In the genomic region with DNA sequence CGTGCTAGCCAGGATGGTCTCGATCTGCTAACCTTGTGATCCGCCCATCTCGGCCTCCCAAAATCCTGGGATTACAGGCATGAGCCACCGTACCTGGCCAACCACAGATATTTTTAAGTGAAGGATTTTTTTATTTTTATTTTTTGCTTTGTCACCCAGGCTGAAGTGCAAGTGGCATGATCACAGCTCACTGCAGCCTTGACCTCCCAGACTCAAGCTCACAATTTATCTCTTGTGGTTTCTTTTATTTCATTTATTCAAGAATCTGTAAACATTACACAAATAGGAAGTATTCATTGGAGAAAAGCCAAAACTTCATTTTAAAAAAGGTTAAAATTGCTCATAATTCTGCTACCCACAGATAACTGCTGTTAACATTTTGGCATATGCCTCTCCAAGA, we compare ENCODE assay signal across 23 cellular contexts. TPM values are rescaled to one million over a fixed set of nuclear protein-coding genes. Genes with fewer than 3 reads are reported as not detected.
A peak's percentile ranks its signal among the peaks of the same experiment; 100 is the strongest.
DNase-seq lines count a peak whose midpoint lies in the region; ATAC-seq, FAIRE-seq and TF ChIP-seq lines count a peak whose summit lies in the region.
"Had no signal": no experiment of that assay in that cellular context is flagged by ENCODE, and none has a peak within 500 bp of the region (broad histone marks: within the 10 kb centered on the region; RNA-seq: fewer than 3 reads in every experiment).

No MANE protein-coding gene starts in this region.

- H3K4me1 ChIP-seq in A549, result peaks cover 7% of the 10 kb centered on the region; the same call in 1 of the 3 replicates
- peaks cover 18% of the 10 kb centered on the region for H3K4me1 ChIP-seq in SJSA1 (replicated peaks)
- no peaks in the 10 kb centered on the region for H3K4me1 ChIP-seq in gastroesophageal sphincter

- no peak for TF ChIP-seq EP300 in A549 (IDR thresholded peaks at IDR 0.05)
- TF ChIP-seq EP300 in gastroesophageal sphincter (IDR thresholded peaks at IDR 0.05), result no peak

- TF ChIP-seq POLR2A in A549 (IDR thresholded peaks at IDR 0.05; ENCODE audit: low read length), result no peak
- TF ChIP-seq POLR2A in gastroesophageal sphincter (IDR thresholded peaks at IDR 0.05), result no peak

- FAIRE-seq in A549 (lab: Jason Lieb, UNC), result peak; percentile 70
- FAIRE-seq: GM18507, GM19239, H1 had no signal

- H3K27ac Mint-ChIP-seq in natural killer cell treated with Interleukin-12 subunit alpha and Interleukin-12 subunit beta and Interleukin-15 and Interleukin-18, amount 100 ng/mL, for 72 hours, result no peak overlapping the region
- H3K27ac Mint-ChIP-seq: CD4-positive, alpha-beta T cell had no signal

- no peaks in the 10 kb centered on the region for H3K9me3 ChIP-seq in A549
- no peaks in the 10 kb centered on the region for H3K9me3 ChIP-seq in SJSA1 (replicated peaks)
- H3K9me3 ChIP-seq in gastroesophageal sphincter, result no peaks in the 10 kb centered on the region
- H3K9me3 ChIP-seq: MG63, SK-N-SH had no signal

- DNase-seq in A549 (ENCODE audit: low read depth in 1 of 2, low spot score in 1 of 2) (no peak), HCEC 1CT (peak; percentile 15), SJSA1 (ENCODE audit: low read depth in 1 of 2, low spot score in 2 of 2) (peak; percentile 49 to 72), iris pigment epithelial cell (ENCODE audit: low read depth) (peak; percentile 54), RWPE1 (ENCODE audit: low spot score) (no peak), DMS 273 treated with DMSO at 0.1 percent for 48 hours (lab: John Stamatoyannopoulos, UW) (no peak)
- no peak for DNase-seq in natural killer cell treated with Interleukin-12 subunit alpha and Interleukin-12 subunit beta and Interleukin-15 and Interleukin-18, amount 100 ng/mL, for 72 hours (ENCODE audit: low spot score)
- DNase-seq: CD4-positive, alpha-beta T cell; COR-L47; DMS153; GDM1; Kasumi-1; MG63; NCI-H1417; NCI-H1694 treated with DMSO at 0.1 percent for 48 hours; NCI-H446; NCI-H526; SHP77 treated with DMSO at 0.1 percent for 48 hours; SK-N-SH had no signal

- no peaks in the 10 kb centered on the region for H3K27me3 Mint-ChIP-seq in natural killer cell treated with Interleukin-12 subunit alpha and Interleukin-12 subunit beta and Interleukin-15 and Interleukin-18, amount 100 ng/mL, for 72 hours
- H3K27me3 Mint-ChIP-seq: CD4-positive, alpha-beta T cell had no signal

- H3K4me3 Mint-ChIP-seq in natural killer cell treated with Interleukin-12 subunit alpha and Interleukin-12 subunit beta and Interleukin-15 and Interleukin-18, amount 100 ng/mL, for 72 hours, result no peak overlapping the region
- H3K4me3 Mint-ChIP-seq: CD4-positive, alpha-beta T cell had no signal

- H3K36me3 ChIP-seq in SJSA1 (no peaks in the 10 kb centered on the region), gastroesophageal sphincter (no peaks in the 10 kb centered on the region)
- H3K36me3 ChIP-seq: MG63 had no signal

- WGBS in A549 (ENCODE audit: missing lambda C conversion rate), result 84% methylated on average over 5 of the region's 5 CpGs
- WGBS in gastroesophageal sphincter (ENCODE audit: low coverage in 1 of 2), 2 donors, result 92% methylated on average over 5 of the region's 5 CpGs; no CpG with 5 or more reads in 1 of the 2 donors

- POLR2A ChIA-PET in A549 (lab: Yijun Ruan, JAX), result no interaction called here
- POLR2A ChIA-PET in RWPE1 (lab: Yijun Ruan, JAX; ENCODE audit: low non-redundant PET), result no interaction called here

- ATAC-seq in A549 (no peak), gastroesophageal sphincter (no peak)
- ATAC-seq in natural killer cell treated with Interleukin-12 subunit alpha and Interleukin-12 subunit beta and Interleukin-15 and Interleukin-18, amount 100 ng/mL, for 72 hours, result no peak

- H3K4me1 Mint-ChIP-seq in natural killer cell treated with Interleukin-12 subunit alpha and Interleukin-12 subunit beta and Interleukin-15 and Interleukin-18, amount 100 ng/mL, for 72 hours (ENCODE audit: low read depth in 2 of 2), result no peaks in the 10 kb centered on the region

- H3K27me3 ChIP-seq in SJSA1 (replicated peaks) (peaks cover 3% of the 10 kb centered on the region; the same call in 1 of the 2 replicates), gastroesophageal sphincter (no peaks in the 10 kb centered on the region)
- H3K27me3 ChIP-seq: MG63 had no signal

- H3K4me3 ChIP-seq in A549 (no peak overlapping the region), SJSA1 (no peak overlapping the region), gastroesophageal sphincter (no peak overlapping the region)
- H3K4me3 ChIP-seq: MG63 had no signal

- H3K36me3 Mint-ChIP-seq in natural killer cell treated with Interleukin-12 subunit alpha and Interleukin-12 subunit beta and Interleukin-15 and Interleukin-18, amount 100 ng/mL, for 72 hours, result no peaks in the 10 kb centered on the region

- TF ChIP-seq CTCF in A549 (IDR thresholded peaks at IDR 0.05) (no peak), RWPE1 (conservative IDR thresholded peaks at IDR 0.05; ENCODE audit: low read depth) (no peak), gastroesophageal sphincter (IDR thresholded peaks at IDR 0.05) (no peak)

- H3K27ac ChIP-seq in A549 (peak overlapping the region in 1 of 2 experiments; percentile 28; a peak in 1 of 6 replicates), SJSA1 (0 out of 2 replicates have a peak overlapping the region, but pooled peaks have one; percentile 7), RWPE1 (no peak overlapping the region), gastroesophageal sphincter (no peak overlapping the region)

- H3K4me2 ChIP-seq in A549, result peak overlapping the region; percentile 24; the same call in 1 of the 3 replicates
- H3K4me2 ChIP-seq: SK-N-SH had no signal

- no peak for TF ChIP-seq RAD21 in A549 (conservative IDR thresholded peaks at IDR 0.05 in 1 of 2, IDR thresholded peaks at IDR 0.05 in 1 of 2)

- CTCF ChIA-PET in A549 (lab: Yijun Ruan, JAX), result interaction anchor here (0.6 to 0.7 kb wide), 2 partner anchors 12 to 824 kb away, joined by 3 read pairs; no protein-coding TSS in a partner anchor
- CTCF ChIA-PET in RWPE1 (lab: Yijun Ruan, JAX), result interaction anchor here (0.6 to 0.7 kb wide), 3 partner anchors 29 to 432 kb away, joined by 3 to 4 read pairs (median 4); no protein-coding TSS in a partner anchor

- no peaks in the 10 kb centered on the region for H3K9me3 Mint-ChIP-seq in natural killer cell treated with Interleukin-12 subunit alpha and Interleukin-12 subunit beta and Interleukin-15 and Interleukin-18, amount 100 ng/mL, for 72 hours
- H3K9me3 Mint-ChIP-seq: CD4-positive, alpha-beta T cell had no signal

RNA-seq across cellular contexts. Expression of gene MOAP1, which starts 13.3 kb away (rescaled TPM):
- polyA plus RNA-seq in A549 (2011; rRNA removed) (18.0 and 23.9 TPM in 2 replicates), A549 (2017; fragmentation: RNase III; extraction: RNeasy Plus Mini Kit Qiagen cat#74134 plus additional on column Dnase treatment) (11.0 to 13.5 TPM (median 13.3 TPM) in 3 replicates)
- polyA plus RNA-seq in A549 (2012; cell fraction: cytosol; rRNA removed), result 10.6 and 12.9 TPM in 2 replicates
- polyA plus RNA-seq in A549 (2012; cell fraction: nucleus; rRNA removed), result 8.2 and 14.3 TPM in 2 replicates
- polyA minus RNA-seq in A549 (2011; rRNA and poly(A)+ RNA removed), result 5.2 and 6.9 TPM in 2 replicates
- 10.0 and 10.6 TPM in 2 replicates for total RNA-seq in SJSA1 (2014; rRNA removed; shearing (Covaris generic))
- total RNA-seq in gastroesophageal sphincter, result 10 to 100 TPM; 70.1 to 80.6 (median 72.6) TPM
- 10 to 100 TPM; 18.3 to 30.2 TPM for total RNA-seq in natural killer cell treated with Interleukin-12 subunit alpha and Interleukin-12 subunit beta and Interleukin-15 and Interleukin-18, amount 100 ng/mL, for 72 hours

RNA-seq across cellular contexts. Expression of gene LYSET, which starts 13.8 kb away (rescaled TPM):
- polyA plus RNA-seq in A549 (2011; rRNA removed) (34.5 and 37.0 TPM in 2 replicates), A549 (2017; fragmentation: RNase III; extraction: RNeasy Plus Mini Kit Qiagen cat#74134 plus additional on column Dnase treatment) (27.0 to 31.3 TPM (median 29.9 TPM) in 3 replicates)
- polyA plus RNA-seq in A549 (2012; cell fraction: cytosol; rRNA removed), result 15.4 and 16.5 TPM in 2 replicates
- polyA plus RNA-seq in A549 (2012; cell fraction: nucleus; rRNA removed), result 3.6 and 5.2 TPM in 2 replicates
- 8.0 and 8.6 TPM in 2 replicates for polyA minus RNA-seq in A549 (2011; rRNA and poly(A)+ RNA removed)
- total RNA-seq in SJSA1 (2014; rRNA removed; shearing (Covaris generic)), result 7.8 and 10.9 TPM in 2 replicates
- total RNA-seq in gastroesophageal sphincter, result 10 to 100 TPM in 3 of 4 donors, 1 to 10 TPM in 1; 8.7 to 16.8 (median 12.9) TPM
- 10 to 100 TPM in 1 of 2 donors, 1 to 10 TPM in 1; 8.6 to 11.5 TPM for total RNA-seq in natural killer cell treated with Interleukin-12 subunit alpha and Interleukin-12 subunit beta and Interleukin-15 and Interleukin-18, amount 100 ng/mL, for 72 hours

RNA-seq across cellular contexts. Expression of gene GON7, which starts 35.5 kb away (rescaled TPM):
- polyA plus RNA-seq in A549 (2011; rRNA removed) (14.6 and 19.2 TPM in 2 replicates), A549 (2017; fragmentation: RNase III; extraction: RNeasy Plus Mini Kit Qiagen cat#74134 plus additional on column Dnase treatment) (20.3 to 23.3 TPM (median 22.1 TPM) in 3 replicates)
- 8.1 and 11.7 TPM in 2 replicates for polyA plus RNA-seq in A549 (2012; cell fraction: cytosol; rRNA removed)
- 3.2 and 5.8 TPM in 2 replicates for polyA plus RNA-seq in A549 (2012; cell fraction: nucleus; rRNA removed)
- polyA minus RNA-seq in A549 (2011; rRNA and poly(A)+ RNA removed), result 1.1 and 2.6 TPM in 2 replicates
- total RNA-seq in SJSA1 (2014; rRNA removed; shearing (Covaris generic)), result 16.9 and 18.3 TPM in 2 replicates
- 10 to 100 TPM; 10.5 to 20.4 (median 14.7) TPM for total RNA-seq in gastroesophageal sphincter
- total RNA-seq in natural killer cell treated with Interleukin-12 subunit alpha and Interleukin-12 subunit beta and Interleukin-15 and Interleukin-18, amount 100 ng/mL, for 72 hours, result 10 to 100 TPM; 12.9 to 15.7 TPM

RNA-seq across cellular contexts. Expression of gene UBR7, which starts 35.7 kb away (rescaled TPM):
- polyA plus RNA-seq in A549 (2011; rRNA removed) (35.0 and 40.4 TPM in 2 replicates), A549 (2017; fragmentation: RNase III; extraction: RNeasy Plus Mini Kit Qiagen cat#74134 plus additional on column Dnase treatment) (33.7 to 37.0 TPM (median 34.3 TPM) in 3 replicates)
- 22.4 and 22.5 TPM in 2 replicates for polyA plus RNA-seq in A549 (2012; cell fraction: cytosol; rRNA removed)
- polyA plus RNA-seq in A549 (2012; cell fraction: nucleus; rRNA removed), result 11.2 and 15.4 TPM in 2 replicates
- polyA minus RNA-seq in A549 (2011; rRNA and poly(A)+ RNA removed), result 11.8 and 12.8 TPM in 2 replicates
- total RNA-seq in SJSA1 (2014; rRNA removed; shearing (Covaris generic)), result 47.7 and 64.1 TPM in 2 replicates
- 10 to 100 TPM; 22.6 to 37.4 (median 27.9) TPM for total RNA-seq in gastroesophageal sphincter
- 10 to 100 TPM; 31.7 to 33.1 TPM for total RNA-seq in natural killer cell treated with Interleukin-12 subunit alpha and Interleukin-12 subunit beta and Interleukin-15 and Interleukin-18, amount 100 ng/mL, for 72 hours

RNA-seq across cellular contexts. Expression of gene ITPK1, which starts 55.6 kb away (rescaled TPM):
- polyA plus RNA-seq in A549 (2011; rRNA removed) (47.0 and 59.1 TPM in 2 replicates), A549 (2017; fragmentation: RNase III; extraction: RNeasy Plus Mini Kit Qiagen cat#74134 plus additional on column Dnase treatment) (42.7 to 46.2 TPM (median 42.9 TPM) in 3 replicates)
- 49.6 and 70.1 TPM in 2 replicates for polyA plus RNA-seq in A549 (2012; cell fraction: cytosol; rRNA removed)
- 57.5 and 66.3 TPM in 2 replicates for polyA plus RNA-seq in A549 (2012; cell fraction: nucleus; rRNA removed)
- polyA minus RNA-seq in A549 (2011; rRNA and poly(A)+ RNA removed), result 173 and 199 TPM in 2 replicates
- 56.2 and 57.5 TPM in 2 replicates for total RNA-seq in SJSA1 (2014; rRNA removed; shearing (Covaris generic))
- 100 to 1,000 TPM in 3 of 4 donors, 10 to 100 TPM in 1; 68.8 to 201 (median 134) TPM for total RNA-seq in gastroesophageal sphincter
- 10 to 100 TPM; 57.9 to 92.1 TPM for total RNA-seq in natural killer cell treated with Interleukin-12 subunit alpha and Interleukin-12 subunit beta and Interleukin-15 and Interleukin-18, amount 100 ng/mL, for 72 hours

Comparison
In these comparisons a context has a peak if more than half of its experiments do, and no peak if none do; other contexts are left out.
1. DNase-seq: peak in HCEC 1CT (single experiment), SJSA1 (2 of 2) and iris pigment epithelial cell (single experiment); none in A549 (0 of 2), RWPE1 (single experiment), DMS 273 treated with DMSO at 0.1 percent for 48 hours (single experiment) and natural killer cell treated with Interleukin-12 subunit alpha and Interleukin-12 subunit beta and Interleukin-15 and Interleukin-18, amount 100 ng/mL, for 72 hours (single experiment).